In the genomic region with DNA sequence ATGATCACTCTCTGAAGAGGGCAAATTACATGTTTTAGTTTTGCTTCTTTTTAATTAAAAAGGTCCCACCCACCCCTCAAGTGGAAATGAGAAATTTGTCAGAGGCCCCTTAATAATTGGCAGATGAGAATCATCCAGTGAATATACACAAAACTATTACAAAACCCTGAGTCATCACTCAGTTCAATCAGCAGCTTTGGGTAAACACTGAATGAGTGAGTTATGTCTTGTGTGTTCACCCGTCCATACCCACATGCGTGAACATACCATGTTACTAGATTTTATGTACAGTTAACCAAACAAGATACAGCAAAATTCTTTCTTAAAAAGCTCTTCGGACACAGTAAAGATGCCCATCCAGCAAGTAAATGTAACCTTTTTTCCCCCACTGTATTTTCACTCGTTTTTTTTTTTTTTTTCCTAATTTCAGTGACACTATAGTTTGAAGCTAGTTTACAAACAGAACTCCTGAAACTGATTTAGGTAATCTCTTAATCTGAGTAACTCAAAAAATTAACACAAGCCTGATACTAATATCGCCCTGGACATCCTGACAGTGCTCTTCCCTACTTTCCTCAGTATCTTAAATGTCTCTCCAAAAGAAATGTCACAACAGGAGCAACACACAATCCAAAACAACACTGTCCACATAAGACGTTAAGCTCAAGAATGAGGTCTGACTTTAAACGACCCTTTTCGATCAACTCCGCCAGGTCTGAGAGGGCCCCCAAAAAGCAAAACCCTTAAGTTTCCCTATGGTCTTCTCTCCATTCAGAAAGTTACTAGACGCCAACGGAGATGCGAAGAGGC, we compare ENCODE assay signal across 8 cellular contexts. TPM values are rescaled to one million over a fixed set of nuclear protein-coding genes. Genes with fewer than 3 reads are reported as not detected.
DNase-seq lines count a peak whose midpoint lies in the region; ATAC-seq and TF ChIP-seq lines count a peak whose summit lies in the region.

No MANE protein-coding gene starts in this region.

- no peak overlapping the region for H3K14ac ChIP-seq in neuronal stem cell (ENCODE audit: low read length)

- no peak overlapping the region for H3K4ac ChIP-seq in neuronal stem cell (ENCODE audit: low read length)

- H4K91ac ChIP-seq in neuronal stem cell (ENCODE audit: low read depth, low read length, poor library complexity), result no peak overlapping the region

- no peak overlapping the region for H2BK5ac ChIP-seq in neuronal stem cell (ENCODE audit: low read length)

- WGBS in neuronal stem cell (ENCODE audit: extremely low coverage in 2 of 2, insufficient read length in 2 of 2, insufficient replicate concordance in 1 of 2), 2 donors, result no CpG with 5 or more reads among the region's 12 CpGs

- H2AK5ac ChIP-seq in neuronal stem cell (ENCODE audit: low read depth, low read length), result no peak overlapping the region

- ATAC-seq in GM21423 (IDR thresholded peaks at IDR 0.05; ENCODE audit: unreplicated experiment) (peak; percentile 26), HG03025 (IDR thresholded peaks at IDR 0.05; ENCODE audit: low FRiP score, unreplicated experiment) (no peak), HG03520 (IDR thresholded peaks at IDR 0.05; ENCODE audit: unreplicated experiment) (no peak)

- peak overlapping the region; percentile 53 for H3K4me2 ChIP-seq in neuronal stem cell (ENCODE audit: insufficient read depth, low read length, poor library complexity, severe bottlenecking)

- H3K27ac ChIP-seq in CD8-positive, alpha-beta memory T cell (ENCODE audit: low read depth, low read length), result peak overlapping the region; percentile 92
- H3K27ac ChIP-seq in WERI-Rb-1 (peak overlapping the region; percentile 96), neuronal stem cell (replicated peaks; ENCODE audit: low read length) (no peak overlapping the region)

- TF ChIP-seq CTCF in WERI-Rb-1 (IDR thresholded peaks at IDR 0.05; ENCODE audit: low read depth, low read length), result no peak
- no peak for TF ChIP-seq CTCF in fibroblast of pulmonary artery (IDR thresholded peaks at IDR 0.05; ENCODE audit: low read length, missing control alignments)

- peaks cover under 1 to 33% (median 10%) of the 10 kb centered on the region in 3 donors for H3K36me3 Mint-ChIP-seq in CD8-positive, alpha-beta memory T cell

- H2BK120ac ChIP-seq in neuronal stem cell (ENCODE audit: low read depth, low read length), result no peak overlapping the region

- H3K9ac ChIP-seq in neuronal stem cell (ENCODE audit: low read depth, low read length, poor library complexity), result no peak overlapping the region

- peak overlapping the region; percentile 87 for H3K4me3 ChIP-seq in CD8-positive, alpha-beta memory T cell (ENCODE audit: low read length)
- H3K4me3 ChIP-seq in WERI-Rb-1 (ENCODE audit: low read depth, low read length), result peak overlapping the region; percentile 100
- H3K4me3 ChIP-seq in fibroblast of pulmonary artery (replicated peaks; ENCODE audit: low read depth, low read length), result peak overlapping the region; percentile 95
- H3K4me3 ChIP-seq in neuronal stem cell (ENCODE audit: low read length in 2 of 2), result peak overlapping the region; percentile 79 to 97

- no peaks in the 10 kb centered on the region for H3K9me3 ChIP-seq in CD8-positive, alpha-beta memory T cell (ENCODE audit: low read length)
- H3K9me3 ChIP-seq in WERI-Rb-1 (ENCODE audit: severe bottlenecking), result no peaks in the 10 kb centered on the region
- no peaks in the 10 kb centered on the region for H3K9me3 ChIP-seq in neuronal stem cell (replicated peaks in 1 of 2; ENCODE audit: control insufficient read depth in 2 of 2, insufficient read depth in 1 of 2, low read depth in 1 of 2, low read length in 2 of 2)

- no peak overlapping the region for H4K8ac ChIP-seq in neuronal stem cell (ENCODE audit: low read depth, low read length)

- no peaks in the 10 kb centered on the region for H3K9me3 Mint-ChIP-seq in CD8-positive, alpha-beta memory T cell

- H2BK12ac ChIP-seq in neuronal stem cell (ENCODE audit: low read length), result no peak overlapping the region

- no peaks in the 10 kb centered on the region for H3K79me1 ChIP-seq in neuronal stem cell (ENCODE audit: low read depth, low read length)

- H3K23ac ChIP-seq in neuronal stem cell (ENCODE audit: low read depth, low read length, poor library complexity), result no peak overlapping the region

- H3K27me3 Mint-ChIP-seq in CD8-positive, alpha-beta memory T cell, result no peaks in the 10 kb centered on the region

- CTCF ChIA-PET in CD8-positive, alpha-beta memory T cell (lab: Charles Lee), result interaction anchor here (1.0 to 3.6 kb wide), 5 partner anchors 10 to 84 kb away, joined by 3 to 9 read pairs (median 5); no protein-coding TSS in a partner anchor

- no peak overlapping the region for H2AFZ ChIP-seq in neuronal stem cell (ENCODE audit: low read length)

- peak overlapping the region; percentile 83 to 99 (median 94) for H3K27ac Mint-ChIP-seq in CD8-positive, alpha-beta memory T cell

- H3K4me3 Mint-ChIP-seq in CD8-positive, alpha-beta memory T cell, result peak overlapping the region; percentile 89 to 97 (median 94)

- no peak overlapping the region for H2BK15ac ChIP-seq in neuronal stem cell (ENCODE audit: low read length)

- peaks cover 48% of the 10 kb centered on the region for H3K4me1 ChIP-seq in CD8-positive, alpha-beta memory T cell (ENCODE audit: insufficient read depth, low read length)
- peaks cover 0 to 5% of the 10 kb centered on the region in 2 donors for H3K4me1 ChIP-seq in neuronal stem cell (ENCODE audit: control insufficient read depth in 2 of 2, insufficient read depth in 1 of 2, low read depth in 1 of 2, low read length in 2 of 2)

- no peaks in the 10 kb centered on the region for H3K36me3 ChIP-seq in CD8-positive, alpha-beta memory T cell (ENCODE audit: insufficient read depth, low read length)
- H3K36me3 ChIP-seq in WERI-Rb-1 (peaks cover 3% of the 10 kb centered on the region), neuronal stem cell (replicated peaks in 1 of 2; ENCODE audit: control insufficient read depth in 2 of 2, insufficient read depth in 2 of 2, low read length in 2 of 2) (peaks cover 0 to 6% of the 10 kb centered on the region in 2 donors)

- H3K27me3 ChIP-seq in CD8-positive, alpha-beta memory T cell (ENCODE audit: insufficient read depth, low read length, poor library complexity, severe bottlenecking), result no peaks in the 10 kb centered on the region
- H3K27me3 ChIP-seq in WERI-Rb-1 (ENCODE audit: insufficient read depth, low read depth, severe bottlenecking), result no peaks in the 10 kb centered on the region
- no peaks in the 10 kb centered on the region for H3K27me3 ChIP-seq in neuronal stem cell (ENCODE audit: control insufficient read depth in 3 of 3, insufficient read depth in 3 of 3, low read depth in 1 of 3, low read length in 3 of 3)

- POLR2A ChIA-PET in CD8-positive, alpha-beta memory T cell (lab: Charles Lee), result interaction anchor here (0.5 to 3.8 kb wide), 4 partner anchors 17 to 146 kb away, joined by 3 to 23 read pairs (median 6); a partner anchor contains a TSS

- DNase-seq in CD8-positive, alpha-beta memory T cell, result no peak
- peak; percentile 15 for DNase-seq in NCI-H1105 (lab: John Stamatoyannopoulos, UW)
- no peak for DNase-seq in WERI-Rb-1
- peak; percentile 69 for DNase-seq in fibroblast of pulmonary artery (ENCODE audit: low read depth)
- DNase-seq in neuronal stem cell (ENCODE audit: low spot score), result no peak

- H3K4me1 Mint-ChIP-seq in CD8-positive, alpha-beta memory T cell, result peaks cover 59 to 70% (median 62%) of the 10 kb centered on the region in 3 donors

- no peak overlapping the region for H3K18ac ChIP-seq in neuronal stem cell (ENCODE audit: low read length)

RNA-seq across cellular contexts. Expression of a gene that starts 1.3 kb away (rescaled TPM):
- total RNA-seq in CD8-positive, alpha-beta memory T cell, result 10 to 100 TPM; 48.0 to 49.9 TPM
- polyA plus RNA-seq in CD8-positive, alpha-beta memory T cell, result 6.2 TPM
- 29.1 TPM for polyA plus RNA-seq in neuronal stem cell (2013, experiment 1 of 2)
- polyA plus RNA-seq in neuronal stem cell (2013, experiment 2 of 2), result 28.7 TPM

Comparison
In these comparisons a context has a peak if more than half of its experiments do, and no peak if none do; other contexts are left out.
1. DNase-seq: peak in NCI-H1105 (single experiment) and fibroblast of pulmonary artery (single experiment); none in CD8-positive, alpha-beta memory T cell (0 of 5), WERI-Rb-1 (single experiment) and neuronal stem cell (single experiment).
2. Peak in every context shown above with its lines, with median percentiles within 50 percentile points of each other: H3K4me3 ChIP-seq.